In the genomic region with DNA sequence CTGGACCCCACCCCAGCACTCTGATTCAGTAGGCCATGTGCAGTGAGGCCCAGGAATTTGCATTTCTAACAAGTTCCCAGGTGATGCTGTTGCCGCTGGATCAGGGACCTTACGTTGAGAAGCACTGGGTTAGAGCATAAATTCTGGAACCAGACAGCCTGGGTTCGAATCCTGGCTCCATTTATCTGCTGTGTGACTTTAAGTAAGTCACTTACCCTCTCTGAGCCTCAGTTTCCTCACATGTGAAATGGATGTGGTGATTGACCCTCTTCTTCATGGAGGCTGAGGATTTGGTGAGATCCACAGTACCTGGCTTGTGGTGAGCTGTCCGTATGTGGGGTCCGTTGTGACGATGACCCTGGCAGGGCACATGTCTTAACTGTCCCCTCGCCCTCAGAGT, we compare ENCODE assay signal across 19 cellular contexts. TPM values are rescaled to one million over a fixed set of nuclear protein-coding genes. Genes with fewer than 3 reads are reported as not detected.
"Had no signal": no experiment of that assay in that cellular context is flagged by ENCODE, and none has a peak within 500 bp of the region (broad histone marks: within the 10 kb centered on the region; RNA-seq: fewer than 3 reads in every experiment).

No MANE protein-coding gene starts in this region.

- H3K4me3 Mint-ChIP-seq: neural crest cell; stimulated activated naive B cell treated with anti-CD40 and anti-IgM and Interleukin-4, amounts not matched to agents 10 μg/mL and 1 μg/mL and 100 μg/mL, for 72 hours; stimulated activated naive CD8-positive, alpha-beta T cell treated with anti-CD3 and anti-CD28 coated beads, Interleukin-15, amount 100 ng/mL, for 72 hours had no signal

- DNase-seq: effector memory CD4-positive, alpha-beta T cell; gastrocnemius medialis; heart right ventricle; hypothalamus; mucosa of descending colon; naive thymus-derived CD8-positive, alpha-beta T cell; posterior cingulate gyrus; sigmoid colon; stimulated activated CD4-positive, alpha-beta T cell treated with anti-CD3 and anti-CD28 coated beads, Interleukin-2, amount 100 ng/mL, for 24 hours; stimulated activated CD4-positive, alpha-beta T cell treated with anti-CD3 and anti-CD28 coated beads, Interleukin-4, amount 100 ng/mL, for 4 hours; stimulated activated naive B cell treated with anti-CD40 and anti-IgM and Interleukin-4, amounts not matched to agents 10 μg/mL and 1 μg/mL and 100 μg/mL, for 72 hours; stimulated activated naive CD8-positive, alpha-beta T cell treated with anti-CD3 and anti-CD28 coated beads, Interleukin-15, amount 100 ng/mL, for 72 hours; testis had no signal

- H3K9me3 ChIP-seq: esophagus muscularis mucosa, gastrocnemius medialis, heart right ventricle, mucosa of descending colon, sigmoid colon, testis, tibial nerve had no signal

- H3K27me3 ChIP-seq: esophagus muscularis mucosa, gastrocnemius medialis, heart right ventricle, sigmoid colon, testis, tibial nerve had no signal

- H3K4me1 ChIP-seq: esophagus muscularis mucosa, gastrocnemius medialis, heart right ventricle, sigmoid colon, tibial nerve had no signal

- H3K27ac ChIP-seq: epithelial cell of prostate, esophagus muscularis mucosa, gastrocnemius medialis, heart right ventricle, sigmoid colon, skin epidermis, testis, tibial nerve had no signal

- ATAC-seq: gastrocnemius medialis; heart right ventricle; left lobe of liver; mucosa of descending colon; naive thymus-derived CD8-positive, alpha-beta T cell; stimulated activated naive B cell treated with anti-CD40 and anti-IgM and Interleukin-4, amounts not matched to agents 10 μg/mL and 1 μg/mL and 100 μg/mL, for 72 hours; stimulated activated naive CD8-positive, alpha-beta T cell treated with anti-CD3 and anti-CD28 coated beads, Interleukin-15, amount 100 ng/mL, for 72 hours had no signal

- H3K27ac Mint-ChIP-seq: stimulated activated naive B cell treated with anti-CD40 and anti-IgM and Interleukin-4, amounts not matched to agents 10 μg/mL and 1 μg/mL and 100 μg/mL, for 72 hours had no signal

- H3K4me3 ChIP-seq: esophagus muscularis mucosa, gastrocnemius medialis, heart right ventricle, mucosa of descending colon, sigmoid colon, skin epidermis, testis, tibial nerve had no signal

- H3K4me1 Mint-ChIP-seq: neural crest cell had no signal

- H3K27me3 Mint-ChIP-seq: naive thymus-derived CD8-positive, alpha-beta T cell; stimulated activated naive B cell treated with anti-CD40 and anti-IgM and Interleukin-4, amounts not matched to agents 10 μg/mL and 1 μg/mL and 100 μg/mL, for 72 hours; stimulated activated naive CD8-positive, alpha-beta T cell treated with anti-CD3 and anti-CD28 coated beads, Interleukin-15, amount 100 ng/mL, for 72 hours had no signal

- H3K9me3 Mint-ChIP-seq: naive thymus-derived CD8-positive, alpha-beta T cell; neural crest cell; stimulated activated naive B cell treated with anti-CD40 and anti-IgM and Interleukin-4, amounts not matched to agents 10 μg/mL and 1 μg/mL and 100 μg/mL, for 72 hours; stimulated activated naive CD8-positive, alpha-beta T cell treated with anti-CD3 and anti-CD28 coated beads, Interleukin-15, amount 100 ng/mL, for 72 hours had no signal

RNA-seq across cellular contexts. Expression of a gene that starts 15.9 kb away (rescaled TPM):
- total RNA-seq: left lobe of liver had no signal
- polyA plus RNA-seq: naive thymus-derived CD8-positive, alpha-beta T cell had no signal
